Comparison of ENCODE assay signal across 21 cellular contexts in the genomic region with DNA sequence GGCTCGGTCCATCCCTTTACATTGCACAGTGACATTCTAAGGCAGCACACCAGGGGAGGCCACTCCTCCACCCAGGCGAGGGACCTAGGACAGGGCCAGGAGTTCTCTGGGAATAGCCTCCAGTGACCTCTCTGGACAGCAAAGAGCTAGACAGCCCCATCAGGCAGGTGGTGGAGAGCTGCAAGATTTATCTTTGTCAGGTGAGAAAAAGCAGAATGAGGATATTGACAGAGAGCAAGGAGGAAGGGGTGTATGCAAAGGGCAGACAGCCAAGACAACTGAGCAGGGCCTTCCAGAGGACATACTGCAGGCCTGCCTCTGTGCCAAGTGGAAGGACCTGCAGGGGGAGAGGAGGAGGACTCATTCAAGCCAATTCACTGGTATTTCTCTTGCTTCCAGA.
A peak's percentile ranks its signal among the peaks of the same experiment; 100 is the strongest.
DNase-seq lines count a peak whose midpoint lies in the region; ATAC-seq, FAIRE-seq and TF ChIP-seq lines count a peak whose summit lies in the region.
"Had no signal": no experiment of that assay in that cellular context is flagged by ENCODE, and none has a peak within 500 bp of the region (broad histone marks: within the 10 kb centered on the region; RNA-seq: fewer than 3 reads in every experiment).

No MANE protein-coding gene starts in this region.

- H3K9me3 Mint-ChIP-seq in neural progenitor cell (peaks cover 2% of the 10 kb centered on the region), immature natural killer cell (no peaks in the 10 kb centered on the region)
- H3K9me3 Mint-ChIP-seq: activated CD4-positive, alpha-beta memory T cell treated with anti-CD3 and anti-CD28 coated beads for 36 hours; activated naive CD4-positive, alpha-beta T cell treated with anti-CD3 and anti-CD28 coated beads for 36 hours; CD4-positive, CD25-positive, alpha-beta regulatory T cell; IgD-negative memory B cell; nephron had no signal

- CTCF ChIA-PET in A549 (lab: Yijun Ruan, JAX): interaction anchor here (0.6 kb wide), 1 partner anchor 856 kb away, joined by 3 read pairs; no protein-coding TSS in a partner anchor

- H3K27ac ChIP-seq in A549 (0 out of 6 replicates have a peak overlapping the region, but pooled peaks of 1 of the 2 experiments have one; percentile 29), heart right ventricle (no peak overlapping the region), neural progenitor cell (no peak overlapping the region)
- H3K27ac ChIP-seq: HL-60 had no signal

- WGBS in A549 (ENCODE audit: missing lambda C conversion rate): 69% methylated on average over 2 of the region's 2 CpGs
- 31 to 39% methylated on average over 2 of the region's 2 CpGs for WGBS in heart right ventricle, 2 donors

- TF ChIP-seq CTCF in A549 (IDR thresholded peaks at IDR 0.05): no peak
- no peak for TF ChIP-seq CTCF in heart right ventricle (IDR thresholded peaks at IDR 0.05)
- no peak for TF ChIP-seq CTCF in neural progenitor cell (IDR thresholded peaks at IDR 0.05)

- FAIRE-seq in A549 (lab: Jason Lieb, UNC): no peak
- FAIRE-seq: endometrium, GM12891 had no signal

- H3F3A ChIP-seq in neural progenitor cell (ENCODE audit: low read depth): no peaks in the 10 kb centered on the region

- ATAC-seq in A549: peak; percentile 7 to 31; a peak in 2 of 6 replicates
- ATAC-seq in heart right ventricle: peak in 7 of 8 donors; percentile 33 to 89 (median 75)
- no peak for ATAC-seq in HG02763 (IDR thresholded peaks at IDR 0.05; ENCODE audit: unreplicated experiment)
- ATAC-seq: HCT116 had no signal

- intact Hi-C loops in heart right ventricle (cut with DNase I): loop anchor here in 2 of 10 donors (10.0 kb wide), 2 partner anchors 490 to 610 kb away; no protein-coding TSS in a partner anchor

- H3K4me2 ChIP-seq in A549 (no peak overlapping the region), neural progenitor cell (no peak overlapping the region)

- H2AFZ ChIP-seq in neural progenitor cell (replicated peaks): no peak overlapping the region

- H3K36me3 ChIP-seq in heart right ventricle: no peaks in the 10 kb centered on the region
- no peaks in the 10 kb centered on the region for H3K36me3 ChIP-seq in neural progenitor cell
- H3K36me3 ChIP-seq: MG63 had no signal

- no peaks in the 10 kb centered on the region for H3K36me3 Mint-ChIP-seq in neural progenitor cell
- no peaks in the 10 kb centered on the region for H3K36me3 Mint-ChIP-seq in immature natural killer cell
- H3K36me3 Mint-ChIP-seq: CD4-positive, CD25-positive, alpha-beta regulatory T cell had no signal

- TF ChIP-seq RAD21 in A549 (conservative IDR thresholded peaks at IDR 0.05 in 1 of 2, IDR thresholded peaks at IDR 0.05 in 1 of 2): no peak

- DNase-seq in A549 (ENCODE audit: low read depth in 1 of 2, low spot score in 1 of 2): no peak
- DNase-seq in RPMI8226: peak; percentile 65
- no peak for DNase-seq in heart right ventricle
- no peak for DNase-seq in neural progenitor cell (ENCODE audit: low spot score)
- no peak for DNase-seq in DMS79 (lab: John Stamatoyannopoulos, UW)
- no peak for DNase-seq in OCI-M2 (lab: John Stamatoyannopoulos, UW; ENCODE audit: unreplicated experiment)
- DNase-seq in immature natural killer cell: no peak
- DNase-seq: activated CD4-positive, alpha-beta memory T cell treated with anti-CD3 and anti-CD28 coated beads for 36 hours; activated naive CD4-positive, alpha-beta T cell treated with anti-CD3 and anti-CD28 coated beads for 36 hours; anterior cingulate cortex; CD4-positive, CD25-positive, alpha-beta regulatory T cell; mammary epithelial cell; MG63; stimulated activated CD4-positive, alpha-beta T cell treated with anti-CD3 and anti-CD28 coated beads, Interleukin-4, amount 100 ng/mL, for 4 hours had no signal

- H3K4me3 Mint-ChIP-seq in neural progenitor cell (no peak overlapping the region), immature natural killer cell (no peak overlapping the region)
- H3K4me3 Mint-ChIP-seq: activated CD4-positive, alpha-beta memory T cell treated with anti-CD3 and anti-CD28 coated beads for 36 hours; activated naive CD4-positive, alpha-beta T cell treated with anti-CD3 and anti-CD28 coated beads for 36 hours; CD4-positive, CD25-positive, alpha-beta regulatory T cell; IgD-negative memory B cell; nephron had no signal

- H3K4me3 ChIP-seq in A549 (no peak overlapping the region), heart right ventricle (no peak overlapping the region), neural progenitor cell (no peak overlapping the region)
- H3K4me3 ChIP-seq: MG63 had no signal

- H3K79me2 ChIP-seq in neural progenitor cell (ENCODE audit: low read depth): no peaks in the 10 kb centered on the region

- no peak for TF ChIP-seq EP300 in A549 (IDR thresholded peaks at IDR 0.05)

- H4K20me1 ChIP-seq in neural progenitor cell (ENCODE audit: low read depth): no peaks in the 10 kb centered on the region

- H3K9me3 ChIP-seq in A549 (no peaks in the 10 kb centered on the region), heart right ventricle (no peaks in the 10 kb centered on the region), neural progenitor cell (ENCODE audit: low read depth) (no peaks in the 10 kb centered on the region)
- H3K9me3 ChIP-seq: MG63 had no signal

- H3K9ac ChIP-seq in neural progenitor cell: no peak overlapping the region

- peaks cover 4% of the 10 kb centered on the region for H3K27me3 Mint-ChIP-seq in neural progenitor cell (ENCODE audit: insufficient read depth, low read depth)
- peaks cover 2 to 5% (median 4%) of the 10 kb centered on the region in 3 donors for H3K27me3 Mint-ChIP-seq in immature natural killer cell (ENCODE audit: low read depth in 3 of 3)
- H3K27me3 Mint-ChIP-seq: activated CD4-positive, alpha-beta memory T cell treated with anti-CD3 and anti-CD28 coated beads for 36 hours; IgD-negative memory B cell had no signal

- POLR2A ChIA-PET in A549 (lab: Yijun Ruan, JAX): no interaction called here

- peaks cover 18% of the 10 kb centered on the region for H3K4me1 ChIP-seq in A549
- peaks cover 0 to 31% (median 0%) of the 10 kb centered on the region in 9 donors for H3K4me1 ChIP-seq in heart right ventricle
- H3K4me1 ChIP-seq in neural progenitor cell: no peaks in the 10 kb centered on the region

- H3K4me1 Mint-ChIP-seq in neural progenitor cell: peaks cover 6% of the 10 kb centered on the region
- H3K4me1 Mint-ChIP-seq in immature natural killer cell: peaks cover 10 to 11% of the 10 kb centered on the region in 2 donors

- peak overlapping the region; percentile 61 for H3K27ac Mint-ChIP-seq in neural progenitor cell
- no peak overlapping the region for H3K27ac Mint-ChIP-seq in immature natural killer cell
- H3K27ac Mint-ChIP-seq: activated CD4-positive, alpha-beta memory T cell treated with anti-CD3 and anti-CD28 coated beads for 36 hours; activated naive CD4-positive, alpha-beta T cell treated with anti-CD3 and anti-CD28 coated beads for 36 hours; CD4-positive, CD25-positive, alpha-beta regulatory T cell; IgD-negative memory B cell; nephron had no signal

- H3K27me3 ChIP-seq in heart right ventricle (no peaks in the 10 kb centered on the region), neural progenitor cell (no peaks in the 10 kb centered on the region)
- H3K27me3 ChIP-seq: MG63 had no signal

- no peak for TF ChIP-seq POLR2A in A549 (IDR thresholded peaks at IDR 0.05; ENCODE audit: low read length)

TF ChIP-seq in A549, 52 proteins besides CTCF, POLR2A, EP300 and RAD21:
- TF ChIP-seq PHF8 (IDR thresholded peaks at IDR 0.05; ENCODE audit: borderline replicate concordance, low read depth): no peak
- TF ChIP-seq FOSB (CRISPR knock-in tag; IDR thresholded peaks at IDR 0.05): no peak
